20 cellular contexts compared by ENCODE assay signal in the genomic region with DNA sequence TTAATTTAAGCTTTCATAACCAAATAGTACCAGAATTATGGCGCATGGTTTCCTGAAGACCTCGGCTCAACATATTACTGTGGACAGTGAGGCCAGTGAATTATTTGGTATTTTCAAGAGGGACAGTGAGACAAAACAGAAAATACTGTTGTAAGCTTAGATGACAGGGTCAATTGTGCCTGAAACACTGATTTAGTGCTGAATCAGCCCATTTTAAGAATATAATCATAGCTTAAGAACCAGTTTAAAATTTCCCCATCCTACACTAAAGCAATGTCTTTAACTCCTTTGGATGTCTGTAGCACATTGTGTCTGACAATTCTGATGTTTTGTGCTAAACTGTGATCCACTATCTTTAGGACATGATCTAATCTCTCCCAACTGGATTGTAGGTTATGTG. TPM values are rescaled to one million over a fixed set of nuclear protein-coding genes. Genes with fewer than 3 reads are reported as not detected.
DNase-seq lines count a peak whose midpoint lies in the region; ATAC-seq and TF ChIP-seq lines count a peak whose summit lies in the region.
"Had no signal": no experiment of that assay in that cellular context is flagged by ENCODE, and none has a peak within 500 bp of the region (broad histone marks: within the 10 kb centered on the region; RNA-seq: fewer than 3 reads in every experiment).

No MANE protein-coding gene starts in this region.

- H3K36me3 ChIP-seq in heart right ventricle (no peaks in the 10 kb centered on the region), body of pancreas (replicated peaks in 1 of 2; ENCODE audit: insufficient read depth in 1 of 2, low read depth in 2 of 2) (no peaks in the 10 kb centered on the region), mucosa of stomach (ENCODE audit: control insufficient read depth, insufficient read depth, low read length) (no peaks in the 10 kb centered on the region), upper lobe of right lung (no peaks in the 10 kb centered on the region)
- H3K36me3 ChIP-seq: vagina had no signal

- H3K4me3 ChIP-seq in heart right ventricle (peak overlapping the region in 6 of 10 donors; percentile 76 to 94 (median 86)), body of pancreas (no peak overlapping the region), mucosa of stomach (ENCODE audit: low read length) (no peak overlapping the region), upper lobe of right lung (no peak overlapping the region)
- H3K4me3 ChIP-seq: lung, vagina had no signal

- H3K9me3 ChIP-seq in heart right ventricle (no peaks in the 10 kb centered on the region), body of pancreas (no peaks in the 10 kb centered on the region), mucosa of stomach (ENCODE audit: control insufficient read depth, low read length) (no peaks in the 10 kb centered on the region), upper lobe of right lung (no peaks in the 10 kb centered on the region)
- H3K9me3 ChIP-seq: vagina had no signal

- 74 to 91% methylated on average over 2 of the region's 2 CpGs for WGBS in heart right ventricle, 2 donors
- WGBS in body of pancreas, 2 donors = 66 to 79% methylated on average over 2 of the region's 2 CpGs

- H3K27ac ChIP-seq in heart right ventricle (peak overlapping the region in 8 of 10 donors; percentile 2 to 95 (median 90)), body of pancreas (peak overlapping the region; percentile 25 to 98 (median 64)), upper lobe of right lung (peak overlapping the region; percentile 26)
- H3K27ac ChIP-seq: vagina had no signal

- ATAC-seq in heart right ventricle (no peak), left cardiac atrium (no peak), body of pancreas (no peak), upper lobe of right lung (no peak), GM21619 (IDR thresholded peaks at IDR 0.05; ENCODE audit: unreplicated experiment) (no peak), HG02884 (IDR thresholded peaks at IDR 0.05; ENCODE audit: unreplicated experiment) (no peak)
- ATAC-seq: activated CD4-positive, alpha-beta T cell treated with anti-CD3 and anti-CD28 coated beads for 36 hours had no signal

- peaks cover 0 to 23% (median 0%) of the 10 kb centered on the region in 7 donors for H3K27me3 ChIP-seq in heart right ventricle
- H3K27me3 ChIP-seq in body of pancreas = no peaks in the 10 kb centered on the region
- no peaks in the 10 kb centered on the region for H3K27me3 ChIP-seq in mucosa of stomach (ENCODE audit: control insufficient read depth, insufficient read depth, low read length)
- peaks cover 4% of the 10 kb centered on the region for H3K27me3 ChIP-seq in upper lobe of right lung
- H3K27me3 ChIP-seq: vagina had no signal

- H3K4me1 ChIP-seq in heart right ventricle = peaks cover 5 to 91% (median 59%) of the 10 kb centered on the region in 9 donors
- H3K4me1 ChIP-seq in body of pancreas = peaks cover 78% of the 10 kb centered on the region
- peaks cover 71% of the 10 kb centered on the region for H3K4me1 ChIP-seq in mucosa of stomach (ENCODE audit: control insufficient read depth, insufficient read depth, low read length)
- H3K4me1 ChIP-seq in upper lobe of right lung = peaks cover 32% of the 10 kb centered on the region

- TF ChIP-seq POLR2A in body of pancreas (IDR thresholded peaks at IDR 0.05) = no peak

- DNase-seq in heart right ventricle (no peak), left cardiac atrium (no peak), body of pancreas (no peak), upper lobe of right lung (no peak), GF-D8 (lab: John Stamatoyannopoulos, UW) (no peak)
- DNase-seq: activated CD4-positive, alpha-beta T cell treated with anti-CD3 and anti-CD28 coated beads for 36 hours; activated effector memory CD4-positive, alpha-beta T cell treated with Interleukin-2 at 50 U/mL for 16 hours; amniotic stem cell; effector CD4-positive, alpha-beta T cell; naive B cell; NCI-H1092; NCI-H2081; NCI-H510A; NK-92 treated with Interleukin-12 subunit alpha and Interleukin-12 subunit beta, amount 100 ng/mL, for 24 hours; stimulated activated CD4-positive, alpha-beta T cell treated with anti-CD3 and anti-CD28 coated beads, Interleukin-4, amount 100 ng/mL, for 24 hours had no signal

- intact Hi-C loops in heart right ventricle (cut with DNase I) = no loop called here
- intact Hi-C loops in left cardiac atrium (cut with DNase I) = no loop called here
- intact Hi-C loops in body of pancreas (cut with DNase I) = no loop called here
- intact Hi-C loops in upper lobe of right lung (cut with DNase I) = no loop called here

- H3K9ac ChIP-seq in mucosa of stomach (ENCODE audit: low read length) = peak overlapping the region; percentile 8

- no peak for TF ChIP-seq CTCF in heart right ventricle (IDR thresholded peaks at IDR 0.05)
- no peak for TF ChIP-seq CTCF in body of pancreas (IDR thresholded peaks at IDR 0.05)
- no peak for TF ChIP-seq CTCF in upper lobe of right lung (IDR thresholded peaks at IDR 0.05)

RNA-seq across cellular contexts. Expression of gene ITGA6, which starts 4.6 kb away (rescaled TPM):
- total RNA-seq in heart right ventricle (10 to 100 TPM; 36.0 to 68.3 (median 46.8) TPM), left cardiac atrium (10 to 100 TPM; 47.0 to 53.3 TPM), body of pancreas (100 to 1,000 TPM in 1 of 2 donors, 10 to 100 TPM in 1; 90.0 to 210 TPM), upper lobe of right lung (73.0 TPM)
- polyA plus RNA-seq in heart right ventricle = 10 to 100 TPM; 22.1 to 23.9 TPM

Comparison
In these comparisons a context has a peak if more than half of its experiments do, and no peak if none do; other contexts are left out.
1. H3K27ac ChIP-seq: peak in every context shown above with its lines; median percentile 90 in heart right ventricle; 64 in body of pancreas; 26 in upper lobe of right lung.
2. H3K4me3 ChIP-seq: peak in heart right ventricle (6 of 10); none in body of pancreas (0 of 2), mucosa of stomach (single experiment) and upper lobe of right lung (single experiment).